Comparison of ENCODE assay signal across 9 cellular contexts in the genomic region with DNA sequence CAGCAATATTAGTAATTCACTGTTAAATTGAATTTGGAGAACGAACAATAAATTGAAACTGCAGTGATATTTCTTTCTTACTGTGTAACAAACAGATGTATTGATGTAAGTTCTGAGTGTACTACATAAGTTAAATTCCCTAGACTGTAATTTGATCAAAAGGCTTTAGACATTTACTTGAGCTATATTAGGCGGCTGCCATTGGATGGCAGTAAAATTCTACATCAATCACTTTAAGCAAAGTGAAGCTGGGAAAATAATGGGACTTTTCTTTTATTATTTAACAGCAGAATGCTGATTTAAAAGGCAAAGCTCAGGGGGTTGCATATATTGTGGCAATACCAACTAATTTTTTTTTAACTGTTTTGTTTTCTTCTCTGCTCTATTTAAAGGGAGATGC.
A peak's percentile ranks its signal among the peaks of the same experiment; 100 is the strongest.
DNase-seq lines count a peak whose midpoint lies in the region; ATAC-seq, FAIRE-seq and TF ChIP-seq lines count a peak whose summit lies in the region.
"Had no signal": no experiment of that assay in that cellular context is flagged by ENCODE, and none has a peak within 500 bp of the region (broad histone marks: within the 10 kb centered on the region; RNA-seq: fewer than 3 reads in every experiment).

No MANE protein-coding gene starts in this region.

- no peaks in the 10 kb centered on the region for H3K36me3 Mint-ChIP-seq in neural progenitor cell

- no peaks in the 10 kb centered on the region for H3K27me3 Mint-ChIP-seq in neural progenitor cell (ENCODE audit: insufficient read depth, low read depth)

- H3K4me3 Mint-ChIP-seq in neural progenitor cell, result no peak overlapping the region

- FAIRE-seq in bronchial epithelial cell (lab: Jason Lieb, UNC), result no peak

- no peaks in the 10 kb centered on the region for H3F3A ChIP-seq in neural progenitor cell (ENCODE audit: low read depth)

- H3K79me2 ChIP-seq in neural progenitor cell (ENCODE audit: low read depth), result no peaks in the 10 kb centered on the region

- no peak overlapping the region for H3K27ac ChIP-seq in neural progenitor cell

- no peaks in the 10 kb centered on the region for H3K27me3 ChIP-seq in bronchial epithelial cell (ENCODE audit: control insufficient read depth, insufficient read depth, low read length)
- H3K27me3 ChIP-seq in neural progenitor cell, result no peaks in the 10 kb centered on the region
- H3K27me3 ChIP-seq: MG63 had no signal

- H2AFZ ChIP-seq in neural progenitor cell (replicated peaks), result no peak overlapping the region

- H3K36me3 ChIP-seq in bronchial epithelial cell (ENCODE audit: control insufficient read depth, insufficient read depth, low read length) (no peaks in the 10 kb centered on the region), neural progenitor cell (no peaks in the 10 kb centered on the region)
- H3K36me3 ChIP-seq: MG63 had no signal

- peaks cover 40% of the 10 kb centered on the region for H3K4me1 Mint-ChIP-seq in neural progenitor cell

- no peak for TF ChIP-seq CTCF in bronchial epithelial cell (IDR thresholded peaks at IDR 0.05; ENCODE audit: insufficient read depth, low read length, severe bottlenecking)
- TF ChIP-seq CTCF in neural progenitor cell (IDR thresholded peaks at IDR 0.05), result peak; percentile 45

- no peak overlapping the region for H3K4me3 ChIP-seq in bronchial epithelial cell (ENCODE audit: low read depth, low read length)
- no peak overlapping the region for H3K4me3 ChIP-seq in neural progenitor cell
- H3K4me3 ChIP-seq: MG63 had no signal

- H3K9ac ChIP-seq in neural progenitor cell, result no peak overlapping the region

- H4K20me1 ChIP-seq in neural progenitor cell (ENCODE audit: low read depth), result no peaks in the 10 kb centered on the region

- ATAC-seq in GM19452 (IDR thresholded peaks at IDR 0.05; ENCODE audit: unreplicated experiment) (no peak), HG03175 (IDR thresholded peaks at IDR 0.05; ENCODE audit: unreplicated experiment) (no peak)

- H3K27ac Mint-ChIP-seq in neural progenitor cell, result no peak overlapping the region

- DNase-seq in GM04504 (ENCODE audit: low read depth), result peak; percentile 39
- peak; percentile 3 for DNase-seq in NCI-H2107 (lab: John Stamatoyannopoulos, UW)
- DNase-seq in bronchial epithelial cell (ENCODE audit: low read depth), result peak; percentile 2
- peak; percentile 22 for DNase-seq in neural progenitor cell (ENCODE audit: low spot score)
- no peak for DNase-seq in midbrain (lab: John Stamatoyannopoulos, UW)
- DNase-seq: activated CD8-positive, alpha-beta memory T cell treated with anti-CD3 and anti-CD28 coated beads, Interleukin-2, amount 50 U/mL, for 48 hours; MG63 had no signal

- H3K9me3 ChIP-seq in neural progenitor cell (ENCODE audit: low read depth), result no peaks in the 10 kb centered on the region
- H3K9me3 ChIP-seq: MG63 had no signal

- no peaks in the 10 kb centered on the region for H3K9me3 Mint-ChIP-seq in neural progenitor cell

- H3K4me1 ChIP-seq in neural progenitor cell, result no peaks in the 10 kb centered on the region

- no peak overlapping the region for H3K4me2 ChIP-seq in neural progenitor cell
